Comparison of ENCODE assay signal across 1 cellular context in the genomic region with DNA sequence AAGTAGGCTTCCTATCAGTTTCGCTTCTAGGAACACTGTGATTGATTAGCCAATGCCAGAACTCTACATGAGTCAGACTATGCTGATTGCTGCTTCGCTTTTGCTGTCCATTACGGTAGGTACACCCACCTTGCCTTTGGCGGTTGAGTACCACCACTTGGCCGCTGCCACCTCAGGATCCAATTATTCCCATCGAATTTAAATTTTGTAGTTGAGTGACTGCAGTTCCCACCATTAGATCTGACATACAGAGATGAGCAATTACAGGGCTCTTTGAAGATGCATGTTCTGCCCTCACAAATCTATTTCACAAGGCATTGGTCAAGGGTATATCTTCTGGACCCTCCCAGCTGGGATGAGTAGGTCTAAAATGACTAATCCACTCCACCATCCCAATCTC. TPM values are rescaled to one million over a fixed set of nuclear protein-coding genes. Genes with fewer than 3 reads are reported as not detected.
"Had no signal": no experiment of that assay in that cellular context is flagged by ENCODE, and none has a peak within 500 bp of the region (broad histone marks: within the 10 kb centered on the region; RNA-seq: fewer than 3 reads in every experiment).

No MANE protein-coding gene starts in this region.

RNA-seq across cellular contexts. Expression of a gene that starts 41.9 kb away (rescaled TPM):
- total RNA-seq: HT-29 had no signal

RNA-seq across cellular contexts. Expression of a gene that starts 43.3 kb away (rescaled TPM):
- total RNA-seq: HT-29 had no signal
